In genomic region chr17:55348749-55349354, GRCh38 we compare ENCODE assay signal across 8 cellular contexts.
DNase-seq lines count a peak whose midpoint lies in the region; ATAC-seq and TF ChIP-seq lines count a peak whose summit lies in the region.

No MANE protein-coding gene starts in this region.

- H3K18ac ChIP-seq in mesendoderm (ENCODE audit: low read length) = no peak overlapping the region

- H3K4me3 Mint-ChIP-seq in activated CD4-positive, alpha-beta T cell treated with anti-CD3 and anti-CD28 coated beads, Interleukin-2, amount 10 ng/mL, durations not matched to agents 24 days and 14 days = no peak overlapping the region

- no peak overlapping the region for H3K4me3 ChIP-seq in effector memory CD4-positive, alpha-beta T cell (ENCODE audit: insufficient read depth, low read depth, low read length, poor library complexity, severe bottlenecking)
- H3K4me3 ChIP-seq in mesendoderm (ENCODE audit: low read length) (no peak overlapping the region), suprapubic skin (no peak overlapping the region)

- H3K4me1 ChIP-seq in effector memory CD4-positive, alpha-beta T cell (ENCODE audit: control insufficient read depth, insufficient read depth, low read length, poor library complexity, severe bottlenecking) = peaks cover 24% of the 10 kb centered on the region
- H3K4me1 ChIP-seq in mesendoderm (ENCODE audit: control insufficient read depth, low read depth, low read length) (no peaks in the 10 kb centered on the region), suprapubic skin (no peaks in the 10 kb centered on the region)

- no CpG with 5 or more reads among the region's 10 CpGs for WGBS in mesendoderm (ENCODE audit: extremely low coverage, insufficient coverage, low lambda C conversion rate)
- 17% methylated on average over 10 of the region's 10 CpGs for WGBS in suprapubic skin

- H3K79me2 ChIP-seq in mesendoderm (ENCODE audit: control insufficient read depth, insufficient read depth, low read length) = no peaks in the 10 kb centered on the region

- no peak overlapping the region for H3K27ac Mint-ChIP-seq in activated CD4-positive, alpha-beta T cell treated with anti-CD3 and anti-CD28 coated beads, Interleukin-2, amount 10 ng/mL, durations not matched to agents 24 days and 14 days

- ATAC-seq in HG03064 (IDR thresholded peaks at IDR 0.05; ENCODE audit: low read depth, unreplicated experiment) = peak; percentile 55

- no peaks in the 10 kb centered on the region for H3K9me3 ChIP-seq in effector memory CD4-positive, alpha-beta T cell (ENCODE audit: control insufficient read depth, low read length)
- no peaks in the 10 kb centered on the region for H3K9me3 ChIP-seq in suprapubic skin

- H3K36me3 ChIP-seq in effector memory CD4-positive, alpha-beta T cell (ENCODE audit: control insufficient read depth, insufficient read depth, low read length) = no peaks in the 10 kb centered on the region
- H3K36me3 ChIP-seq in mesendoderm (ENCODE audit: control insufficient read depth, insufficient read depth, low read length) (no peaks in the 10 kb centered on the region), suprapubic skin (no peaks in the 10 kb centered on the region)

- no peaks in the 10 kb centered on the region for H3K79me1 ChIP-seq in mesendoderm (ENCODE audit: low read length)

- TF ChIP-seq EP300 in suprapubic skin (IDR thresholded peaks at IDR 0.05) = no peak

- no peak overlapping the region for H2BK15ac ChIP-seq in mesendoderm (replicated peaks; ENCODE audit: low read depth)

- H4K8ac ChIP-seq in mesendoderm (ENCODE audit: low read depth, low read length) = no peak overlapping the region

- intact Hi-C loops in activated CD4-positive, alpha-beta T cell treated with anti-CD3 and anti-CD28 coated beads, Interleukin-2, amount 10 ng/mL, durations not matched to agents 24 days and 14 days (cut with micrococcal nuclease) = loop anchor here (1.0 to 5.0 kb wide), 3 partner anchors 52 to 356 kb away; partner anchors contain the start of gene MMD

- TF ChIP-seq POLR2A in suprapubic skin (IDR thresholded peaks at IDR 0.05) = no peak

- H3K4me2 ChIP-seq in mesendoderm (ENCODE audit: low read length) = no peak overlapping the region

- no peak overlapping the region for H3K56ac ChIP-seq in mesendoderm (ENCODE audit: low read length)

- H3K36me3 Mint-ChIP-seq in activated CD4-positive, alpha-beta T cell treated with anti-CD3 and anti-CD28 coated beads, Interleukin-2, amount 10 ng/mL, durations not matched to agents 24 days and 14 days (ENCODE audit: low read depth) = peaks cover 3% of the 10 kb centered on the region

- peaks cover 42% of the 10 kb centered on the region for H3K4me1 Mint-ChIP-seq in activated CD4-positive, alpha-beta T cell treated with anti-CD3 and anti-CD28 coated beads, Interleukin-2, amount 10 ng/mL, durations not matched to agents 24 days and 14 days

- H3K9ac ChIP-seq in mesendoderm (ENCODE audit: low read length) = no peak overlapping the region

- no peak overlapping the region for H4K5ac ChIP-seq in mesendoderm (ENCODE audit: low read length)

- no peak overlapping the region for H2BK5ac ChIP-seq in mesendoderm (ENCODE audit: low read length)

- no peak overlapping the region for H2BK120ac ChIP-seq in mesendoderm (ENCODE audit: low read depth, low read length)

- peaks cover 2% of the 10 kb centered on the region for H3K27me3 Mint-ChIP-seq in activated CD4-positive, alpha-beta T cell treated with anti-CD3 and anti-CD28 coated beads, Interleukin-2, amount 10 ng/mL, durations not matched to agents 24 days and 14 days

- no peak overlapping the region for H2AK5ac ChIP-seq in mesendoderm (ENCODE audit: low read length)

- H3K4ac ChIP-seq in mesendoderm (ENCODE audit: low read depth, low read length) = no peak overlapping the region

- peak; percentile 72 to 79 for TF ChIP-seq CTCF in suprapubic skin (IDR thresholded peaks at IDR 0.05)

- peak; percentile 46 for DNase-seq in Daoy (ENCODE audit: low read depth)
- peak; percentile 27 to 62 for DNase-seq in NCI-H446 (lab: John Stamatoyannopoulos, UW)
- DNase-seq in activated CD4-positive, alpha-beta T cell treated with anti-CD3 and anti-CD28 coated beads, Interleukin-2, amount 10 ng/mL, durations not matched to agents 24 days and 14 days = peak; percentile 83
- DNase-seq in effector memory CD4-positive, alpha-beta T cell = peak; percentile 4 to 29 (median 6)
- DNase-seq in mesendoderm = peak; percentile 50
- no peak for DNase-seq in suprapubic skin (ENCODE audit: low spot score in 2 of 2)
- no peak for DNase-seq in MV-4-11 (lab: John Stamatoyannopoulos, UW)

- no peak overlapping the region for H3K27ac ChIP-seq in effector memory CD4-positive, alpha-beta T cell (ENCODE audit: insufficient read depth, low read length, poor library complexity, severe bottlenecking)
- H3K27ac ChIP-seq in mesendoderm (ENCODE audit: low read depth, low read length) (no peak overlapping the region), suprapubic skin (no peak overlapping the region)

- H3K23ac ChIP-seq in mesendoderm (ENCODE audit: low read length) = no peak overlapping the region

- H3K27me3 ChIP-seq in effector memory CD4-positive, alpha-beta T cell (replicated peaks; ENCODE audit: control insufficient read depth, insufficient read depth, low read length, poor library complexity, severe bottlenecking) = no peaks in the 10 kb centered on the region
- H3K27me3 ChIP-seq in mesendoderm (ENCODE audit: insufficient read depth, low read length, poor library complexity) (no peaks in the 10 kb centered on the region), suprapubic skin (no peaks in the 10 kb centered on the region)

- H3K9me3 Mint-ChIP-seq in activated CD4-positive, alpha-beta T cell treated with anti-CD3 and anti-CD28 coated beads, Interleukin-2, amount 10 ng/mL, durations not matched to agents 24 days and 14 days = peaks cover 4% of the 10 kb centered on the region

Comparison
In these comparisons a context has a peak if more than half of its experiments do, and no peak if none do; other contexts are left out.
1. DNase-seq: peak in Daoy (single experiment), NCI-H446 (2 of 2), activated CD4-positive, alpha-beta T cell treated with anti-CD3 and anti-CD28 coated beads, Interleukin-2, amount 10 ng/mL, durations not matched to agents 24 days and 14 days (single experiment), effector memory CD4-positive, alpha-beta T cell (3 of 3) and mesendoderm (single experiment); none in suprapubic skin (0 of 2) and MV-4-11 (single experiment).